Comparison of ENCODE assay signal across 1 cellular context in the genomic region with DNA sequence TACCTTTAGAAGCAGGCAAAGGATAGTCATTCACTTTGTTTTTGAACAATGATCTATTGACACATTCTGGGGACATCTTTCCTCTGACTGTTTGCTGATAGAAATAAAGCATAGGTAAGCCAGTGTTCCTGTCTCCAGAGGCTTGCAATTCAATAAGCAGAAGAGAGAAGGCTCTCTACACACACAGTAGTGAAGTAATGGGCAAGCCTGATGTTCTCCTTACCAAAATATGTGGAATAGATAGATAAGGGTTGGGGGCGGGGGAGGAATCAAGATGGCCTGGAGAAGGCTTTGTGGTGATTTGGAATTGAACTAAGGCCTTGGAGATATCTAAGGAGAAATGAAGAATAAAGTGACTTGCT.
TF ChIP-seq lines count a peak whose summit lies in the region.

No MANE protein-coding gene starts in this region.

TF ChIP-seq in WTC11, 78 proteins besides CTCF, POLR2A, EP300 and RAD21 (continued from another document):
- TF ChIP-seq STAT6 (CRISPR knock-in tag; conservative IDR thresholded peaks at IDR 0.05; ENCODE audit: low read depth) (no peak), CREB1 (CRISPR knock-in tag; IDR thresholded peaks at IDR 0.05) (no peak), GRHL2 (CRISPR knock-in tag; IDR thresholded peaks at IDR 0.05; ENCODE audit: insufficient replicate concordance, severe bottlenecking) (no peak), MLX (CRISPR knock-in tag; IDR thresholded peaks at IDR 0.05) (no peak), ETV6 (CRISPR knock-in tag; IDR thresholded peaks at IDR 0.05) (no peak), FOXP1 (CRISPR knock-in tag; IDR thresholded peaks at IDR 0.05; ENCODE audit: borderline replicate concordance) (no peak), ELF4 (CRISPR knock-in tag; IDR thresholded peaks at IDR 0.05; ENCODE audit: low read depth) (no peak), MXD4 (CRISPR knock-in tag; IDR thresholded peaks at IDR 0.05; ENCODE audit: borderline replicate concordance) (no peak), ZNF416 (CRISPR knock-in tag; IDR thresholded peaks at IDR 0.05) (no peak)
- TF ChIP-seq, protein P1, sequence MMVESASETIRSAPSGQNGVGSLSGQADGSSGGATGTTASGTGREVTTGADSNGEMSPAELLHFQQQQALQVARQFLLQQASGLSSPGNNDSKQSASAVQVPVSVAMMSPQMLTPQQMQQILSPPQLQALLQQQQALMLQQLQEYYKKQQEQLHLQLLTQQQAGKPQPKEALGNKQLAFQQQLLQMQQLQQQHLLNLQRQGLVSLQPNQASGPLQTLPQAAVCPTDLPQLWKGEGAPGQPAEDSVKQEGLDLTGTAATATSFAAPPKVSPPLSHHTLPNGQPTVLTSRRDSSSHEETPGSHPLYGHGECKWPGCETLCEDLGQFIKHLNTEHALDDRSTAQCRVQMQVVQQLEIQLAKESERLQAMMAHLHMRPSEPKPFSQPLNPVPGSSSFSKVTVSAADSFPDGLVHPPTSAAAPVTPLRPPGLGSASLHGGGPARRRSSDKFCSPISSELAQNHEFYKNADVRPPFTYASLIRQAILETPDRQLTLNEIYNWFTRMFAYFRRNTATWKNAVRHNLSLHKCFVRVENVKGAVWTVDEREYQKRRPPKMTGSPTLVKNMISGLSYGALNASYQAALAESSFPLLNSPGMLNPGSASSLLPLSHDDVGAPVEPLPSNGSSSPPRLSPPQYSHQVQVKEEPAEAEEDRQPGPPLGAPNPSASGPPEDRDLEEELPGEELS (CRISPR knock-in tag; IDR thresholded peaks at IDR 0.05) = no peak
